Comparison of ENCODE assay signal across 13 cellular contexts in genomic region chr4:53885668-53886067, GRCh38.
"Had no signal": no experiment of that assay in that cellular context is flagged by ENCODE, and none has a peak within 500 bp of the region (broad histone marks: within the 10 kb centered on the region; RNA-seq: fewer than 3 reads in every experiment).

No MANE protein-coding gene starts in this region.

- H3K36me3 Mint-ChIP-seq: activated naive CD4-positive, alpha-beta T cell treated with anti-CD3 and anti-CD28 coated beads, Interleukin-2, amount 50 U/mL, for 24 hours; type B pancreatic cell had no signal

- H3K9me3 Mint-ChIP-seq: type B pancreatic cell had no signal

- H3K27me3 ChIP-seq: SJSA1 had no signal

- H3K4me2 ChIP-seq: smooth muscle cell had no signal

- H3K27ac Mint-ChIP-seq: activated naive CD4-positive, alpha-beta T cell treated with anti-CD3 and anti-CD28 coated beads, Interleukin-2, amount 50 U/mL, for 24 hours; naive thymus-derived CD8-positive, alpha-beta T cell; type B pancreatic cell had no signal

- H3K4me1 Mint-ChIP-seq: activated naive CD4-positive, alpha-beta T cell treated with anti-CD3 and anti-CD28 coated beads, Interleukin-2, amount 50 U/mL, for 24 hours; naive thymus-derived CD8-positive, alpha-beta T cell had no signal

- DNase-seq: activated effector memory CD4-positive, alpha-beta T cell treated with Interleukin-2 at 50 U/mL for 16 hours; activated T-cell treated with anti-CD3 and anti-CD28 coated beads, Interleukin-2, amount 50 U/mL, for 1 hour; amygdala; esophagus squamous epithelium; foreskin keratinocyte; lower lobe of right lung; naive thymus-derived CD8-positive, alpha-beta T cell; retina had no signal

- H3K9me3 ChIP-seq: esophagus squamous epithelium, lower lobe of right lung, SJSA1 had no signal

- H3K36me3 ChIP-seq: esophagus squamous epithelium, lower lobe of right lung, SJSA1 had no signal

- H3K4me3 Mint-ChIP-seq: activated naive CD4-positive, alpha-beta T cell treated with anti-CD3 and anti-CD28 coated beads, Interleukin-2, amount 50 U/mL, for 24 hours; naive thymus-derived CD8-positive, alpha-beta T cell; type B pancreatic cell had no signal

- H3K4me3 ChIP-seq: esophagus squamous epithelium, lower lobe of right lung, SJSA1, smooth muscle cell had no signal

- ATAC-seq: activated CD4-positive, CD25-positive, alpha-beta regulatory T cell treated with anti-CD3 and anti-CD28 coated beads, Interleukin-2, amount 50 U/mL, for 24 hours; foreskin keratinocyte; lower lobe of right lung; naive thymus-derived CD8-positive, alpha-beta T cell had no signal

- H3K27ac ChIP-seq: foreskin keratinocyte, lower lobe of right lung, SJSA1 had no signal

- H3K4me1 ChIP-seq: esophagus squamous epithelium, foreskin keratinocyte, lower lobe of right lung, SJSA1 had no signal
